1 cellular context compared by ENCODE assay signal in genomic region chr12:98896938-98897337, GRCh38.
TF ChIP-seq lines count a peak whose summit lies in the region.

No MANE protein-coding gene starts in this region.

TF ChIP-seq in WTC11, 78 proteins besides CTCF, POLR2A, EP300 and RAD21 (continued from another document):
- no peak for TF ChIP-seq AFF4 (CRISPR knock-in tag; IDR thresholded peaks at IDR 0.05; ENCODE audit: borderline replicate concordance)
- TF ChIP-seq IRF1 (CRISPR knock-in tag; IDR thresholded peaks at IDR 0.05): no peak
- no peak for TF ChIP-seq E2F4 (CRISPR knock-in tag; IDR thresholded peaks at IDR 0.05; ENCODE audit: borderline replicate concordance, low read depth)
- no peak for TF ChIP-seq JAZF1 (CRISPR knock-in tag; IDR thresholded peaks at IDR 0.05)
